ENCODE assay signal across 21 cellular contexts in the genomic region with DNA sequence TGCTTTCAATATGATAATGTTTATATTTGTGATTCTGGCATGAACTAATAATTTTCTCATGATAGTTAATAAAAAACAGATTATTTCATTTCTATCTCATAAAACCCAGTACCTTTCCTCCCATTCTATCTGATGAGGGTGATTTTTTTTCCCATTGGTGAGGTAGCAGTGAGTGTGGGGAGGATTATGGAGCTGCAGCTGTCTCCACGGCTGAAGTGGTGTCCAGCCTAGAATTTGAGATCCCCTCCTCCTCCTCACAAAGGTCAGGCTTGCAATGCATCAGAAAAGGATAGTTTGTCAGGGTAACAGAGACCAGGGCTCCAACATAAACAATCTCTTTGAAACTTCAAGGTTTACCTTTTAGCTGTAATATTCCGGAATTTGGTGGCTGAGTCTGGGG.
"Had no signal": no experiment of that assay in that cellular context is flagged by ENCODE, and none has a peak within 500 bp of the region (broad histone marks: within the 10 kb centered on the region; RNA-seq: fewer than 3 reads in every experiment).

No MANE protein-coding gene starts in this region.

- H3K4me3 Mint-ChIP-seq: activated CD4-positive, alpha-beta T cell treated with anti-CD3 and anti-CD28 coated beads, Interleukin-2, amount 10 ng/mL, durations not matched to agents 24 days and 14 days; activated CD8-positive, alpha-beta T cell treated with anti-CD3 and anti-CD28 coated beads, Interleukin-2, amount 10 ng/mL, durations not matched to agents 7 days and 5 days; activated T-cell treated with anti-CD3 and anti-CD28 coated beads, Interleukin-2, amount 50 U/mL, for 72 hours; naive thymus-derived CD8-positive, alpha-beta T cell had no signal

- H3K27ac Mint-ChIP-seq: activated CD4-positive, alpha-beta T cell treated with anti-CD3 and anti-CD28 coated beads, Interleukin-2, amount 10 ng/mL, durations not matched to agents 24 days and 14 days; activated CD8-positive, alpha-beta T cell treated with anti-CD3 and anti-CD28 coated beads, Interleukin-2, amount 10 ng/mL, durations not matched to agents 7 days and 5 days; activated T-cell treated with anti-CD3 and anti-CD28 coated beads, Interleukin-2, amount 50 U/mL, for 72 hours; naive thymus-derived CD8-positive, alpha-beta T cell had no signal

- H3K36me3 ChIP-seq: ascending aorta, breast epithelium, gastrocnemius medialis, heart left ventricle, left lung, tibial artery had no signal

- H3K9me3 ChIP-seq: ascending aorta, breast epithelium, gastrocnemius medialis, heart left ventricle, left lung, mucosa of descending colon, tibial artery had no signal

- H3K27ac ChIP-seq: ascending aorta, breast epithelium, gastrocnemius medialis, heart left ventricle, left lung, tibial artery had no signal

- H3K4me3 ChIP-seq: ascending aorta, breast epithelium, gastrocnemius medialis, heart left ventricle, left lung, mucosa of descending colon, tibial artery had no signal

- ATAC-seq: activated CD8-positive, alpha-beta T cell treated with anti-CD3 and anti-CD28 coated beads, Interleukin-2, amount 10 ng/mL, durations not matched to agents 7 days and 5 days; activated T-cell treated with anti-CD3 and anti-CD28 coated beads, Interleukin-2, amount 50 U/mL, for 72 hours; gastrocnemius medialis; heart left ventricle; left lung; mucosa of descending colon; naive thymus-derived CD8-positive, alpha-beta T cell had no signal

- H3K27me3 ChIP-seq: ascending aorta, breast epithelium, gastrocnemius medialis, left lung, tibial artery had no signal

- H3K4me1 Mint-ChIP-seq: naive thymus-derived CD8-positive, alpha-beta T cell had no signal

- DNase-seq: activated CD4-positive, alpha-beta T cell treated with anti-CD3 and anti-CD28 coated beads, Interleukin-2, amount 10 ng/mL, durations not matched to agents 24 days and 14 days; activated CD8-positive, alpha-beta T cell treated with anti-CD3 and anti-CD28 coated beads, Interleukin-2, amount 10 ng/mL, durations not matched to agents 7 days and 5 days; activated effector memory CD4-positive, alpha-beta T cell treated with anti-CD3 and anti-CD28 coated beads, Interleukin-2, amount 50 U/mL, for 16 hours; activated naive CD4-positive, alpha-beta T cell treated with anti-CD3 and anti-CD28 coated beads, Interleukin-2, amount 50 U/mL, for 16 hours; activated T-cell treated with anti-CD3 and anti-CD28 coated beads, Interleukin-2, amount 50 U/mL, for 72 hours; effector CD4-positive, alpha-beta T cell; gastrocnemius medialis; heart left ventricle; kidney; left lung; mucosa of descending colon; naive thymus-derived CD8-positive, alpha-beta T cell; nucleus accumbens; posterior cingulate gyrus; stimulated activated CD4-positive, alpha-beta T cell treated with anti-CD3 and anti-CD28 coated beads, Interleukin-2, amount 100 ng/mL, for 24 hours; stimulated activated naive CD4-positive, alpha-beta T cell treated with Interleukin-2 at 50 U/mL for 16 hours; substantia nigra; T1000; tibial artery had no signal
